ENCODE assay signal across 18 cellular contexts in the genomic region with DNA sequence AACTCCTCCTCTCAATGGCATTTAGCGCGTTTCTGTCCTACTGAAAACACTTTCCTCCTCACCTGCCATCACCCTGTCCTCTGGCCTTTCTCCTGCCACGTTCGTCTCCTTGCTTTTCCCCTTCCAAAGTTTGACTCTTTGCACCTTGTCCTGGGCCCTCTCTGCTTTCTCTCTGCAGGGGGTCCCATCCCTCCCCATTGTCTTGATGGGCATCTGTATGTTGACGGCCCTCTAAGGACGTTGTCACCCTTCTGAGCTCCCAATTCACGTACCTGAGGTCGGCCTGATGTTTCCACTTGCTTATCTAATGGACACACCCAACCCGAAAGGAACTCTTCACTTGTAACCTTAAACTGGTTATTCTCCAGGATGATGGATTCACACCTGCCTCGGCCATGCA.
DNase-seq lines count a peak whose midpoint lies in the region; FAIRE-seq and TF ChIP-seq lines count a peak whose summit lies in the region.
"Had no signal": no experiment of that assay in that cellular context is flagged by ENCODE, and none has a peak within 500 bp of the region (broad histone marks: within the 10 kb centered on the region; RNA-seq: fewer than 3 reads in every experiment).

No MANE protein-coding gene starts in this region.

- no peak overlapping the region for H4K5ac ChIP-seq in H9 (ENCODE audit: insufficient read length, low read depth, low read length)

- H3K4ac ChIP-seq in H9 (ENCODE audit: low read depth, low read length), result no peak overlapping the region

- no peak for FAIRE-seq in astrocyte (lab: Jason Lieb, UNC)
- FAIRE-seq: HepG2 had no signal

- H3K27me3 Mint-ChIP-seq in H9 (ENCODE audit: low read depth) (peaks cover 2% of the 10 kb centered on the region; the same call in 1 of the 2 replicates), astrocyte (ENCODE audit: low read depth, unreplicated experiment) (peaks cover 65% of the 10 kb centered on the region)
- H3K27me3 Mint-ChIP-seq in activated CD4-positive, alpha-beta memory T cell treated with anti-CD3 and anti-CD28 coated beads for 36 hours, result peaks cover 36% of the 10 kb centered on the region

- no peak overlapping the region for H2BK120ac ChIP-seq in H9 (ENCODE audit: low read depth, low read length, poor library complexity, severe bottlenecking)

- no peak overlapping the region for H3K14ac ChIP-seq in H9 (ENCODE audit: insufficient read depth, low read length)

- H2BK20ac ChIP-seq in H9 (ENCODE audit: low read depth, low read length, poor library complexity, severe bottlenecking), result no peak overlapping the region

- H3K79me1 ChIP-seq in H9 (ENCODE audit: insufficient read depth, low read depth, low read length, poor library complexity, severe bottlenecking), result no peaks in the 10 kb centered on the region

- H2BK12ac ChIP-seq in H9 (ENCODE audit: insufficient read length, low read depth, low read length), result no peak overlapping the region

- peak overlapping the region; percentile 25 for H3K18ac ChIP-seq in H9 (ENCODE audit: insufficient read length, low read depth, low read length)

- POLR2A ChIA-PET in activated CD4-positive, alpha-beta memory T cell treated with anti-CD3 and anti-CD28 coated beads for 36 hours (lab: Charles Lee), result no interaction called here

- H3K4me2 ChIP-seq in H9 (ENCODE audit: insufficient read depth, insufficient read length, low read length) (no peak overlapping the region), astrocyte (ENCODE audit: low read length) (no peak overlapping the region), osteoblast (ENCODE audit: insufficient read depth, low read length) (no peak overlapping the region)
- H3K4me2 ChIP-seq: BLaER1 treated with 17β-estradiol and CSF1 and Interleukin-3, amounts not matched to agents 10 nM and 100 nM had no signal

- TF ChIP-seq CTCF in H9 (conservative IDR thresholded peaks at IDR 0.05) (no peak), astrocyte (IDR thresholded peaks at IDR 0.05; ENCODE audit: insufficient read depth, low read depth, low read length) (no peak), esophagus muscularis mucosa (IDR thresholded peaks at IDR 0.05) (no peak), osteoblast (IDR thresholded peaks at IDR 0.05; ENCODE audit: extremely low read depth, low read depth, low read length) (no peak)

- intact Hi-C loops in esophagus muscularis mucosa (cut with DNase I), result no loop called here
- intact Hi-C loops in activated CD4-positive, alpha-beta memory T cell treated with anti-CD3 and anti-CD28 coated beads for 36 hours (cut with micrococcal nuclease), result no loop called here

- H3K36me3 Mint-ChIP-seq in H9 (ENCODE audit: insufficient read depth in 1 of 3, low read depth in 3 of 3) (no peaks in the 10 kb centered on the region), astrocyte (ENCODE audit: low read depth, unreplicated experiment) (peaks cover 3% of the 10 kb centered on the region)
- H3K36me3 Mint-ChIP-seq in activated CD4-positive, alpha-beta memory T cell treated with anti-CD3 and anti-CD28 coated beads for 36 hours, result no peaks in the 10 kb centered on the region
- H3K36me3 Mint-ChIP-seq: CD8-positive, alpha-beta T cell had no signal

- no peak overlapping the region for H3K9ac ChIP-seq in H9 (ENCODE audit: extremely low read depth, insufficient read length, low read length)
- no peak overlapping the region for H3K9ac ChIP-seq in astrocyte (ENCODE audit: low read length)
- H3K9ac ChIP-seq: BLaER1 treated with 17β-estradiol and CSF1 and Interleukin-3, amounts not matched to agents 10 nM and 100 nM had no signal

- peaks cover 5% of the 10 kb centered on the region for H3K23me2 ChIP-seq in H9 (ENCODE audit: insufficient read length, low read depth, low read length, poor library complexity, severe bottlenecking)

- no peak overlapping the region for H3K23ac ChIP-seq in H9 (ENCODE audit: insufficient read length, low read depth, low read length)

- CTCF ChIA-PET in activated CD4-positive, alpha-beta memory T cell treated with anti-CD3 and anti-CD28 coated beads for 36 hours (lab: Charles Lee), result no interaction called here

- H3K27me3 ChIP-seq in H9 (ENCODE audit: insufficient read depth, low read length) (no peaks in the 10 kb centered on the region), astrocyte (ENCODE audit: insufficient read depth, low read length) (peaks cover 3% of the 10 kb centered on the region), esophagus muscularis mucosa (peaks cover 0 to 36% (median 0%) of the 10 kb centered on the region in 4 donors), osteoblast (ENCODE audit: insufficient read depth, low read length) (peaks cover 26% of the 10 kb centered on the region), SJCRH30 (no peaks in the 10 kb centered on the region)

- H3K27ac Mint-ChIP-seq in H9, result peak overlapping the region in 1 of 3 experiments; percentile 4; a peak in 1 of 7 replicates
- no peak overlapping the region for H3K27ac Mint-ChIP-seq in astrocyte (ENCODE audit: unreplicated experiment)
- no peak overlapping the region for H3K27ac Mint-ChIP-seq in activated CD4-positive, alpha-beta memory T cell treated with anti-CD3 and anti-CD28 coated beads for 36 hours
- H3K27ac Mint-ChIP-seq: B cell; CD8-positive, alpha-beta T cell had no signal

- no peak overlapping the region for H3K27ac ChIP-seq in H9 (ENCODE audit: insufficient read length, low read depth, low read length)
- no peak overlapping the region for H3K27ac ChIP-seq in astrocyte (ENCODE audit: low read depth, low read length)
- H3K27ac ChIP-seq in esophagus muscularis mucosa (replicated peaks in 1 of 4), result no peak overlapping the region
- H3K27ac ChIP-seq in osteoblast (ENCODE audit: low read depth, low read length), result no peak overlapping the region
- no peak overlapping the region for H3K27ac ChIP-seq in SJCRH30
- H3K27ac ChIP-seq: BLaER1 treated with 17β-estradiol and CSF1 and Interleukin-3, amounts not matched to agents 10 nM and 100 nM had no signal

- H3T11ph ChIP-seq in H9 (ENCODE audit: low read length), result no peak overlapping the region

- H4K8ac ChIP-seq in H9 (replicated peaks; ENCODE audit: insufficient read length, low read depth, low read length), result no peak overlapping the region

- H3K36me3 ChIP-seq in astrocyte (ENCODE audit: insufficient read depth, low read length) (no peaks in the 10 kb centered on the region), esophagus muscularis mucosa (no peaks in the 10 kb centered on the region), osteoblast (ENCODE audit: insufficient read depth, low read length) (no peaks in the 10 kb centered on the region), SJCRH30 (no peaks in the 10 kb centered on the region)
- H3K36me3 ChIP-seq: BLaER1 treated with 17β-estradiol and CSF1 and Interleukin-3, amounts not matched to agents 10 nM and 100 nM; HAP-1 had no signal

- H3K9me3 ChIP-seq in H9 (ENCODE audit: control insufficient read depth, low read depth, low read length), result no peaks in the 10 kb centered on the region
- H3K9me3 ChIP-seq in astrocyte (ENCODE audit: insufficient read depth, low read depth, low read length), result no peaks in the 10 kb centered on the region
- no peaks in the 10 kb centered on the region for H3K9me3 ChIP-seq in esophagus muscularis mucosa
- H3K9me3 ChIP-seq in osteoblast (ENCODE audit: low read depth, low read length), result no peaks in the 10 kb centered on the region
- H3K9me3 ChIP-seq in SJCRH30 (replicated peaks), result no peaks in the 10 kb centered on the region
- H3K9me3 ChIP-seq: BLaER1 treated with 17β-estradiol and CSF1 and Interleukin-3, amounts not matched to agents 10 nM and 100 nM; HAP-1 had no signal

- H3K4me3 ChIP-seq in astrocyte (ENCODE audit: insufficient read depth, low read depth, low read length) (no peak overlapping the region), esophagus muscularis mucosa (no peak overlapping the region), osteoblast (ENCODE audit: insufficient read depth, low read length) (no peak overlapping the region), SJCRH30 (no peak overlapping the region)
- H3K4me3 ChIP-seq: BLaER1 treated with 17β-estradiol and CSF1 and Interleukin-3, amounts not matched to agents 10 nM and 100 nM; HAP-1 had no signal

- no peak overlapping the region for H3K56ac ChIP-seq in H9 (ENCODE audit: insufficient read length, low read depth, low read length)

- H3K4me1 ChIP-seq in H9 (ENCODE audit: insufficient read depth, low read length), result peaks cover 12% of the 10 kb centered on the region; the same call in 1 of the 2 replicates
- H3K4me1 ChIP-seq in astrocyte (ENCODE audit: insufficient read depth, low read length), result no peaks in the 10 kb centered on the region
- H3K4me1 ChIP-seq in esophagus muscularis mucosa, result no peaks in the 10 kb centered on the region
- no peaks in the 10 kb centered on the region for H3K4me1 ChIP-seq in osteoblast (ENCODE audit: insufficient read depth, low read length)
- no peaks in the 10 kb centered on the region for H3K4me1 ChIP-seq in SJCRH30
- H3K4me1 ChIP-seq: BLaER1 treated with 17β-estradiol and CSF1 and Interleukin-3, amounts not matched to agents 10 nM and 100 nM; HAP-1 had no signal

- no peak for TF ChIP-seq EP300 in esophagus muscularis mucosa (IDR thresholded peaks at IDR 0.05)

- H2AFZ ChIP-seq in H9 (ENCODE audit: low read length), result no peak overlapping the region
- no peak overlapping the region for H2AFZ ChIP-seq in astrocyte (ENCODE audit: low read depth, low read length)
- no peak overlapping the region for H2AFZ ChIP-seq in osteoblast (ENCODE audit: low read length)

- no peak overlapping the region for H2BK5ac ChIP-seq in H9 (ENCODE audit: insufficient read length, low read length)

- no peak overlapping the region for H2BK15ac ChIP-seq in H9 (ENCODE audit: low read depth, low read length)

- no peak overlapping the region for H3K4me3 Mint-ChIP-seq in H9
- peak overlapping the region; percentile 17 for H3K4me3 Mint-ChIP-seq in astrocyte (ENCODE audit: unreplicated experiment)
- H3K4me3 Mint-ChIP-seq in activated CD4-positive, alpha-beta memory T cell treated with anti-CD3 and anti-CD28 coated beads for 36 hours, result no peak overlapping the region
- H3K4me3 Mint-ChIP-seq: B cell; CD8-positive, alpha-beta T cell had no signal

- no peak overlapping the region for H2AK5ac ChIP-seq in H9 (ENCODE audit: insufficient read length, low read length)

- WGBS in H9 (ENCODE audit: extremely low coverage, insufficient read length, low lambda C conversion rate), result no CpG with 5 or more reads among the region's 10 CpGs
- 76% methylated on average over 10 of the region's 10 CpGs for WGBS in esophagus muscularis mucosa

- peak; percentile 21 for DNase-seq in H9
- DNase-seq in astrocyte (ENCODE audit: low read depth), result no peak
- DNase-seq in esophagus muscularis mucosa (ENCODE audit: extremely low spot score), result peak; percentile 83
- DNase-seq in osteoblast (ENCODE audit: insufficient read length, low spot score, missing footprints), result peak; percentile 34
- DNase-seq in SJCRH30, result no peak
- DNase-seq in NCI-H510A (lab: John Stamatoyannopoulos, UW), result no peak
- DNase-seq in activated CD4-positive, alpha-beta memory T cell treated with anti-CD3 and anti-CD28 coated beads for 36 hours, result no peak
- no peak for DNase-seq in NCI-H510A treated with DMSO at 0.1 percent for 48 hours (lab: John Stamatoyannopoulos, UW)
- DNase-seq: 8988T; Calu3; CD8-positive, alpha-beta T cell; DMS79 treated with DMSO at 0.1 percent for 48 hours; GF-D8; GOT3 had no signal

- H3K4me1 Mint-ChIP-seq in H9 (peaks cover 58 to 69% of the 10 kb centered on the region in 2 experiments), astrocyte (ENCODE audit: low read depth, unreplicated experiment) (peaks cover 3% of the 10 kb centered on the region)
- H3K4me1 Mint-ChIP-seq in activated CD4-positive, alpha-beta memory T cell treated with anti-CD3 and anti-CD28 coated beads for 36 hours (ENCODE audit: low read depth), result no peaks in the 10 kb centered on the region
- H3K4me1 Mint-ChIP-seq: B cell had no signal

- no peak for TF ChIP-seq POLR2A in esophagus muscularis mucosa (IDR thresholded peaks at IDR 0.05; ENCODE audit: low read depth)

- no peaks in the 10 kb centered on the region for H3K79me2 ChIP-seq in H9 (ENCODE audit: insufficient read depth, low read length)
- no peaks in the 10 kb centered on the region for H3K79me2 ChIP-seq in astrocyte (ENCODE audit: insufficient read depth, low read length)
- no peaks in the 10 kb centered on the region for H3K79me2 ChIP-seq in osteoblast (ENCODE audit: insufficient read depth, low read length)

- no peaks in the 10 kb centered on the region; a peak in 1 of 5 replicates for H3K9me3 Mint-ChIP-seq in H9
- no peaks in the 10 kb centered on the region for H3K9me3 Mint-ChIP-seq in astrocyte (ENCODE audit: unreplicated experiment)
- no peaks in the 10 kb centered on the region for H3K9me3 Mint-ChIP-seq in activated CD4-positive, alpha-beta memory T cell treated with anti-CD3 and anti-CD28 coated beads for 36 hours
- H3K9me3 Mint-ChIP-seq: CD8-positive, alpha-beta T cell had no signal

- H4K91ac ChIP-seq in H9 (ENCODE audit: insufficient read length, low read depth, low read length), result no peak overlapping the region

- no peaks in the 10 kb centered on the region for H4K20me1 ChIP-seq in H9 (ENCODE audit: control insufficient read depth, insufficient read depth, insufficient read length)
- no peaks in the 10 kb centered on the region for H4K20me1 ChIP-seq in astrocyte (ENCODE audit: insufficient read depth, low read length)
- H4K20me1 ChIP-seq in osteoblast (ENCODE audit: insufficient read depth, low read length), result no peaks in the 10 kb centered on the region

Comparison
In these comparisons a context has a peak if more than half of its experiments do, and no peak if none do; other contexts are left out.
1. DNase-seq: peak in H9 (single experiment), esophagus muscularis mucosa (single experiment) and osteoblast (single experiment); none in astrocyte (single experiment), SJCRH30 (0 of 2), NCI-H510A (single experiment), activated CD4-positive, alpha-beta memory T cell treated with anti-CD3 and anti-CD28 coated beads for 36 hours (single experiment) and NCI-H510A treated with DMSO at 0.1 percent for 48 hours (single experiment).